ENCODE assay signal across 9 cellular contexts in genomic region chr19:48806818-48807589, GRCh38. TPM values are rescaled to one million over a fixed set of nuclear protein-coding genes. Genes with fewer than 3 reads are reported as not detected.
A peak's percentile ranks its signal among the peaks of the same experiment; 100 is the strongest.
DNase-seq lines count a peak whose midpoint lies in the region; ATAC-seq and TF ChIP-seq lines count a peak whose summit lies in the region.
"Had no signal": no experiment of that assay in that cellular context is flagged by ENCODE, and none has a peak within 500 bp of the region (broad histone marks: within the 10 kb centered on the region; RNA-seq: fewer than 3 reads in every experiment).

No MANE protein-coding gene starts in this region.

- H3K36me3 Mint-ChIP-seq in nephron progenitor cell (ENCODE audit: low read depth) (peaks cover 4% of the 10 kb centered on the region), chondrocyte (ENCODE audit: low read depth) (no peaks in the 10 kb centered on the region)

- H3K27ac Mint-ChIP-seq in nephron progenitor cell = peak overlapping the region; percentile 89
- H3K27ac Mint-ChIP-seq in chondrocyte (ENCODE audit: unreplicated experiment) = no peak overlapping the region

- H3K79me2 ChIP-seq in DND-41 (ENCODE audit: insufficient read depth, low read length) = peaks cover 38% of the 10 kb centered on the region

- H3K36me3 ChIP-seq in DND-41 (ENCODE audit: insufficient read depth, low read length) = peaks cover 16% of the 10 kb centered on the region
- H3K36me3 ChIP-seq in aorta (ENCODE audit: control insufficient read depth in 1 of 2, insufficient read depth in 2 of 2, low read length in 1 of 2) = no peaks in the 10 kb centered on the region

- peaks cover 4% of the 10 kb centered on the region for H3K27me3 Mint-ChIP-seq in nephron progenitor cell (ENCODE audit: low read depth, poor library complexity)
- no peaks in the 10 kb centered on the region for H3K27me3 Mint-ChIP-seq in chondrocyte (ENCODE audit: low read depth)

- H3K9me3 Mint-ChIP-seq in nephron progenitor cell (no peaks in the 10 kb centered on the region), chondrocyte (ENCODE audit: low read depth) (no peaks in the 10 kb centered on the region)

- no peak overlapping the region for H3K4me2 ChIP-seq in DND-41 (ENCODE audit: insufficient read depth, low read length)

- H3K27ac ChIP-seq in DND-41 (ENCODE audit: low read length) (no peak overlapping the region), dorsolateral prefrontal cortex (peak overlapping the region in 56 of 59 donors; percentile 6 to 84 (median 75)), aorta (ENCODE audit: low read depth in 1 of 2, low read length in 2 of 2) (no peak overlapping the region)

- peak overlapping the region; percentile 57 for H3K4me3 Mint-ChIP-seq in nephron progenitor cell
- H3K4me3 Mint-ChIP-seq in chondrocyte (ENCODE audit: unreplicated experiment) = no peak overlapping the region

- H2AFZ ChIP-seq in DND-41 (ENCODE audit: low read depth, low read length) = no peak overlapping the region

- H4K20me1 ChIP-seq in DND-41 (ENCODE audit: insufficient read depth, low read length) = peaks cover 15% of the 10 kb centered on the region

- intact Hi-C loops in dorsolateral prefrontal cortex (cut with DNase I) (no loop called here), aorta (cut with DNase I) (no loop called here)

- DNase-seq in DND-41 = peak; percentile 64
- peak; percentile 88 for DNase-seq in HuH-7.5 (ENCODE audit: low spot score)
- DNase-seq in dorsolateral prefrontal cortex = peak in 4 of 10 donors; percentile 60 to 82 (median 78)
- DNase-seq in nephron progenitor cell = peak; percentile 59
- no peak for DNase-seq in aorta
- no peak for DNase-seq in chondrocyte (ENCODE audit: low spot score)

- TF ChIP-seq CTCF in DND-41 (IDR thresholded peaks at IDR 0.05; ENCODE audit: borderline replicate concordance, extremely low read depth, low read length, poor library complexity, severe bottlenecking) = no peak
- TF ChIP-seq CTCF in dorsolateral prefrontal cortex (IDR thresholded peaks at IDR 0.05 in 54 of 56, conservative IDR thresholded peaks at IDR 0.05 in 2 of 56; ENCODE audit: low read depth in 1 of 56, partially characterized antibody in 56 of 56) = no peak
- no peak for TF ChIP-seq CTCF in nephron progenitor cell (IDR thresholded peaks at IDR 0.05)
- no peak for TF ChIP-seq CTCF in chondrocyte (IDR thresholded peaks at IDR 0.05)

- no peaks in the 10 kb centered on the region for H3K27me3 ChIP-seq in DND-41 (ENCODE audit: insufficient read depth, low read length, poor library complexity)
- H3K27me3 ChIP-seq in dorsolateral prefrontal cortex = no peaks in the 10 kb centered on the region
- no peaks in the 10 kb centered on the region for H3K27me3 ChIP-seq in aorta (ENCODE audit: control insufficient read depth in 1 of 2, insufficient read depth in 2 of 2, low read length in 1 of 2)

- H3K4me3 ChIP-seq in DND-41 (ENCODE audit: low read depth in 1 of 2, low read length in 2 of 2) (no peak overlapping the region), dorsolateral prefrontal cortex (peak overlapping the region in 50 of 59 donors; percentile 5 to 61 (median 39)), aorta (ENCODE audit: low read length in 2 of 2) (no peak overlapping the region)

- ATAC-seq in DND-41 (ENCODE audit: insufficient read depth, low read depth) (peak; percentile 67), aorta (ENCODE audit: low FRiP score) (no peak), HG03469 (IDR thresholded peaks at IDR 0.05; ENCODE audit: unreplicated experiment) (no peak), GM18519 (IDR thresholded peaks at IDR 0.05; ENCODE audit: low FRiP score, unreplicated experiment) (no peak)

- no peak overlapping the region for H3K9ac ChIP-seq in DND-41 (ENCODE audit: low read depth, low read length)

- H3K4me1 Mint-ChIP-seq in nephron progenitor cell = peaks cover 58% of the 10 kb centered on the region
- peaks cover 16% of the 10 kb centered on the region for H3K4me1 Mint-ChIP-seq in chondrocyte (ENCODE audit: low read depth)

- 74 to 75% methylated on average over 16 to 17 of the region's 17 CpGs for WGBS in aorta, 2 donors

- H3K4me1 ChIP-seq in DND-41 (ENCODE audit: insufficient read depth, low read length) (peaks cover 24% of the 10 kb centered on the region), aorta (ENCODE audit: control insufficient read depth in 1 of 2, insufficient read depth in 2 of 2, low read length in 2 of 2) (no peaks in the 10 kb centered on the region)

- H3K9me3 ChIP-seq in DND-41 (ENCODE audit: insufficient read depth, low read length, severe bottlenecking) (no peaks in the 10 kb centered on the region), aorta (ENCODE audit: control insufficient read depth, low read length) (no peaks in the 10 kb centered on the region)

RNA-seq across cellular contexts. Expression of gene BCAT2, which starts 3.8 kb away (rescaled TPM):
- total RNA-seq in dorsolateral prefrontal cortex = 10 to 100 TPM; 22.7 to 81.8 (median 38.3) TPM
- 10 to 100 TPM; 22.4 to 29.5 TPM for total RNA-seq in aorta
- 10 to 100 TPM; 22.5 to 61.6 TPM for polyA plus RNA-seq in aorta
- 30.9 to 42.2 TPM (median 41.4 TPM) in 3 replicates for total RNA-seq in chondrocyte

RNA-seq across cellular contexts. Expression of gene HSD17B14, which starts 29.3 kb away (rescaled TPM):
- total RNA-seq in dorsolateral prefrontal cortex = 10 to 100 TPM; 13.0 to 46.6 (median 23.0) TPM
- total RNA-seq in aorta = 10 to 100 TPM; 13.7 to 16.1 TPM
- polyA plus RNA-seq in aorta = 10 to 100 TPM; 14.3 to 18.9 TPM
- 11.4 to 13.6 TPM (median 13.5 TPM) in 3 replicates for total RNA-seq in chondrocyte

RNA-seq across cellular contexts. Expression of gene FGF21, which starts 51.7 kb away (rescaled TPM):
- total RNA-seq in dorsolateral prefrontal cortex (not detected), aorta (not detected), chondrocyte (not detected in 3 replicates)
- polyA plus RNA-seq in aorta = not detected
- total RNA-seq: mesenteric fat pad had no signal

RNA-seq across cellular contexts. Expression of gene FUT1, which starts 54.6 kb away (rescaled TPM):
- 10 to 100 TPM in 1 of 120 experiments, 1 to 10 TPM in 119; 1.8 to 11.1 (median 5.1) TPM for total RNA-seq in dorsolateral prefrontal cortex
- 1 to 10 TPM; 2.3 to 4.4 TPM for total RNA-seq in aorta
- under 1 TPM in 1 of 2 donors, not detected in 1; 0.05 TPM for polyA plus RNA-seq in aorta
- 0.44 to 0.52 TPM in 2 of 3 replicates, not detected in the other for total RNA-seq in chondrocyte

Comparison
In these comparisons a context has a peak if more than half of its experiments do, and no peak if none do; other contexts are left out.
1. DNase-seq: peak in DND-41 (single experiment), HuH-7.5 (single experiment) and nephron progenitor cell (single experiment); none in aorta (0 of 2) and chondrocyte (single experiment).
2. H3K27ac ChIP-seq: peak in dorsolateral prefrontal cortex (56 of 59); none in DND-41 (single experiment) and aorta (0 of 2).
3. H3K4me3 ChIP-seq: peak in dorsolateral prefrontal cortex (50 of 59); none in DND-41 (0 of 2) and aorta (0 of 2).